ENCODE assay signal across 1 cellular context in genomic region chr19:41426116-41426841, GRCh38.
TF ChIP-seq lines count a peak whose summit lies in the region.

No MANE protein-coding gene starts in this region.

TF ChIP-seq in GM12878, 131 proteins besides CTCF, POLR2A, EP300 and RAD21:
- no peak for TF ChIP-seq ETV6 (conservative IDR thresholded peaks at IDR 0.05 in 1 of 2, IDR thresholded peaks at IDR 0.05 in 1 of 2; ENCODE audit: borderline replicate concordance in 1 of 2, low read depth in 1 of 2)
- TF ChIP-seq DPF2 (IDR thresholded peaks at IDR 0.05): no peak
- TF ChIP-seq ZBTB40 (IDR thresholded peaks at IDR 0.05; ENCODE audit: borderline replicate concordance): no peak
- no peak for TF ChIP-seq SIN3A (IDR thresholded peaks at IDR 0.05; ENCODE audit: low read depth, low read length)
- no peak for TF ChIP-seq ZBTB11 (CRISPR knock-in tag; IDR thresholded peaks at IDR 0.05)
- no peak for TF ChIP-seq TARDBP (IDR thresholded peaks at IDR 0.05; ENCODE audit: borderline replicate concordance)
- no peak for TF ChIP-seq RUNX3 (IDR thresholded peaks at IDR 0.05; ENCODE audit: low read length)
